1 cellular context compared by ENCODE assay signal in genomic region chr5:111691508-111691907, GRCh38.
TF ChIP-seq lines count a peak whose summit lies in the region.

No MANE protein-coding gene starts in this region.

TF ChIP-seq in HepG2, 621 proteins besides CTCF, POLR2A, EP300 and RAD21 (continued from another document):
- no peak for TF ChIP-seq ZHX1 (CRISPR knock-in tag; IDR thresholded peaks at IDR 0.05; ENCODE audit: low read depth)
